Comparison of ENCODE assay signal across 1 cellular context in the genomic region with DNA sequence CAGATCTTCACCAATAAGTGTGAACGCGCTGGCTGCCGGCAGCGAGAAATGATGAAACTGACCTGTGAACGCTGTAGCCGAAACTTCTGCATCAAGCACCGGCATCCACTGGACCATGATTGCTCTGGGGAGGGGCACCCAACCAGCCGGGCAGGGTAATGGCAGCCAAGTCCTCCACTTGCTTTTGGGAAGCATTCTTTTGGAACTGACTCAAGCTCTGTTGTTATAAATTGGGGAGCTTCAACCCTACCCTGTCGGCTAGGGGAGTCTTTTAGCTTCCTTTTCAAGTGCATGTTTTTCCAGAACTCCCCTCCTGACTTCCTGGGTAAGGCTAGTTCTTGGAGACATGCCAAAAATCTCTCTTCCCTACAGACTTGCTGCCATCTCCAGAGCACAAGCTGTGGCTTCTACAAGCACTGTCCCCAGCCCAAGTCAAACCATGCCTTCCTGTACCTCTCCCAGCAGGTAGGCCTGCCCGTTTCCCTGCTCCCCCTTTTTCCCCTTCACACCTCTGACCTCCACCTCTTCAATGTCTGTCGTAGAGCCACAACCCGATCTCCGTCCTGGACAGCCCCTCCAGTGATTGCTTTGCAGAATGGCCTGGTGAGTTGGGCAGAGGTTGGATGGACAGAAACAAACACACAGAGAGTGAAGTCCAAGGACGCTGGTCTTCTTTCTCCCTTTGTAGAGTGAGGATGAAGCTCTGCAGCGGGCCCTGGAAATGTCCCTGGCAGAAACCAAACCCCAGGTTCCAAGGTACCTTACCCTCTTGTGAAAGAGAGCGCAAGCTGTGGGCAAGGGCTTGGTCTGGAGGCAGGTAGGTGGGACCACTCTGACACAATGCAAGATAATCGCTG.
TF ChIP-seq lines count a peak whose summit lies in the region.

No MANE protein-coding gene starts in this region.

TF ChIP-seq in HCT116, 20 proteins besides CTCF, POLR2A, EP300 and RAD21 (continued from another document):
- TF ChIP-seq ELF1 (IDR thresholded peaks at IDR 0.05; ENCODE audit: borderline replicate concordance, low read depth) (no peak), SRF (IDR thresholded peaks at IDR 0.05; ENCODE audit: low read depth) (no peak), FOSL1 (IDR thresholded peaks at IDR 0.05; ENCODE audit: low read depth) (no peak)
